8 cellular contexts compared by ENCODE assay signal in the genomic region with DNA sequence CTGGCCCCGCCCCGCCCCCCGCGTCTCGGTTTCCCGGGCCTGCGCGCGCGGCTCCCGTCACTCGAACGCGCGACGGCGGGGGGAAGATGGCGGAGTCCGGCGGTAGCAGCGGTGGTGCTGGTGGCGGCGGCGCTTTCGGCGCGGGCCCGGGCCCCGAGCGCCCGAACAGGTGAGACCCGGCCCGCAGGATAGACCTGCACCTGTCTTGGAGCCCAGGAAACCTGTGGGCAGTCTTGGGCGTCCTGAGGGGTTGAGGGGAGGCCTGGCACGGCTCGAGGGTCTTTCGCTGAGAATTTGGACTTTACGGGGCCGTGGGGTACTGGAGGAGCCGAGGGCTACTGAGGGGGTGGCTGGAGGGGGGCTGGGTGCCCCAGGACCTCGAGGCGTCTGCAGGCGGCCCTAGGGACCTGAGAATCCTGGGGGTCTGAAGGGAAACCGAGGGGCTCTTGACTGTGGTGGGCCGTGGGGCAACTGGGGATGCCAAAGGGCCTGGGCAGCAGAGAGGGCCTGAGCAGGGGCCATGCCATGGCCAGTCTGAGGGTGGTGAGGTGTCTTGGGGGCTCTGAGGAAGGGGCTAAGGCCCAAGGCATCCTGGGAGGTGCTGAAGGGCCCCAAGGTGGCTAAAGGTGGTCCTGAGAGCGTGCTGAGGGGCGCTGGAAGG. TPM values are rescaled to one million over a fixed set of nuclear protein-coding genes. Genes with fewer than 3 reads are reported as not detected.
DNase-seq lines count a peak whose midpoint lies in the region; ATAC-seq, FAIRE-seq and TF ChIP-seq lines count a peak whose summit lies in the region.

A gene with protein sequence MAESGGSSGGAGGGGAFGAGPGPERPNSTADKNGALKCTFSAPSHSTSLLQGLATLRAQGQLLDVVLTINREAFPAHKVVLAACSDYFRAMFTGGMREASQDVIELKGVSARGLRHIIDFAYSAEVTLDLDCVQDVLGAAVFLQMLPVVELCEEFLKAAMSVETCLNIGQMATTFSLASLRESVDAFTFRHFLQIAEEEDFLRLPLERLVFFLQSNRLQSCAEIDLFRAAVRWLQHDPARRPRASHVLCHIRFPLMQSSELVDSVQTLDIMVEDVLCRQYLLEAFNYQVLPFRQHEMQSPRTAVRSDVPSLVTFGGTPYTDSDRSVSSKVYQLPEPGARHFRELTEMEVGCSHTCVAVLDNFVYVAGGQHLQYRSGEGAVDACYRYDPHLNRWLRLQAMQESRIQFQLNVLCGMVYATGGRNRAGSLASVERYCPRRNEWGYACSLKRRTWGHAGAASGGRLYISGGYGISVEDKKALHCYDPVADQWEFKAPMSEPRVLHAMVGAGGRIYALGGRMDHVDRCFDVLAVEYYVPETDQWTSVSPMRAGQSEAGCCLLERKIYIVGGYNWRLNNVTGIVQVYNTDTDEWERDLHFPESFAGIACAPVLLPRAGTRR (plus strand): TSS at position 60 of the 661 bp plus-strand sequence. CDS start 27 bp downstream, at position 87.

- peaks cover 12% of the 10 kb centered on the region for H3K79me1 ChIP-seq in mesenchymal stem cell (replicated peaks; ENCODE audit: low read length, poor library complexity, severe bottlenecking)

- H3K4me1 ChIP-seq in heart left ventricle (peaks cover 0 to 28% (median 4%) of the 10 kb centered on the region in 12 donors), mesenchymal stem cell (ENCODE audit: control insufficient read depth, insufficient read depth, low read depth, low read length) (peaks cover 17% of the 10 kb centered on the region)

- peak within 1 kb of the TSS; percentile 62 for H4K91ac ChIP-seq in mesenchymal stem cell (ENCODE audit: low read length)

- H3K36me3 ChIP-seq in heart left ventricle (no peaks in the 10 kb centered on the region), mesenchymal stem cell (ENCODE audit: control insufficient read depth in 1 of 2, insufficient read depth in 2 of 2, low read depth in 1 of 2, low read length in 2 of 2) (no peaks in the 10 kb centered on the region)

- peak within 1 kb of the TSS in 1 of 2 experiments; percentile 86 for H3K23ac ChIP-seq in mesenchymal stem cell (ENCODE audit: low read length in 2 of 2)

- H3K27ac ChIP-seq in heart left ventricle: peak within 1 kb of the TSS; percentile 57 to 92 (median 78)
- H3K27ac ChIP-seq in mesenchymal stem cell (ENCODE audit: low read length, poor library complexity, severe bottlenecking): no peak within 1 kb of the TSS

- H2BK5ac ChIP-seq in mesenchymal stem cell (ENCODE audit: low read depth, low read length, poor library complexity, severe bottlenecking): no peak within 1 kb of the TSS

- peak within 1 kb of the TSS; percentile 59 to 70 for H2BK12ac ChIP-seq in mesenchymal stem cell (ENCODE audit: low read length in 2 of 2)

- H3K18ac ChIP-seq in mesenchymal stem cell (ENCODE audit: low read depth in 1 of 2, low read length in 2 of 2): peak within 1 kb of the TSS; percentile 74 to 83

- H3K4me3 ChIP-seq in heart left ventricle (peak within 1 kb of the TSS; percentile 47 to 92 (median 77)), astrocyte of the cerebellum (ENCODE audit: low read depth, low read length) (peak within 1 kb of the TSS; percentile 82), mesenchymal stem cell (ENCODE audit: insufficient read depth in 1 of 2, low read depth in 1 of 2, low read length in 2 of 2) (peak within 1 kb of the TSS; percentile 73 to 91)

- H3K9me3 ChIP-seq in heart left ventricle: no peaks in the 10 kb centered on the region
- H3K9me3 ChIP-seq in mesenchymal stem cell (ENCODE audit: control insufficient read depth, low read length): no peaks in the 10 kb centered on the region

- peak within 1 kb of the TSS in 1 of 2 experiments; percentile 23 for H3K14ac ChIP-seq in mesenchymal stem cell (ENCODE audit: low read length in 2 of 2)

- H2AFZ ChIP-seq in mesenchymal stem cell (ENCODE audit: low read depth, low read length): peak within 1 kb of the TSS; percentile 20

- peak in 1 of 2 donors; percentile 52 for TF ChIP-seq POLR2A in heart left ventricle (IDR thresholded peaks at IDR 0.05)

- peak within 1 kb of the TSS; percentile 90 for H3K9ac ChIP-seq in mesenchymal stem cell (ENCODE audit: low read length)

- H3K4ac ChIP-seq in mesenchymal stem cell (ENCODE audit: low read depth in 1 of 2, low read length in 2 of 2): peak within 1 kb of the TSS; percentile 73 to 86

- TF ChIP-seq CTCF in heart left ventricle (IDR thresholded peaks at IDR 0.05): no peak
- TF ChIP-seq CTCF in astrocyte of the cerebellum (IDR thresholded peaks at IDR 0.05; ENCODE audit: low read depth, low read length, missing control alignments): no peak

- peak within 1 kb of the TSS; percentile 62 for H2BK15ac ChIP-seq in mesenchymal stem cell (ENCODE audit: low read depth, poor library complexity, severe bottlenecking)

- H2AK5ac ChIP-seq in mesenchymal stem cell (ENCODE audit: low read length, severe bottlenecking): no peak within 1 kb of the TSS

- H2BK120ac ChIP-seq in mesenchymal stem cell (ENCODE audit: low read depth, low read length): peak within 1 kb of the TSS; percentile 39

- in situ Hi-C loops in astrocyte of the cerebellum (cut with HindIII; ENCODE audit: low sequenced_read_pairs): no loop called here

- H3K27me3 ChIP-seq in heart left ventricle: no peaks in the 10 kb centered on the region
- H3K27me3 ChIP-seq in mesenchymal stem cell (ENCODE audit: control insufficient read depth in 1 of 2, insufficient read depth in 1 of 2, low read length in 2 of 2): peaks cover 0 to 5% of the 10 kb centered on the region in 2 experiments

- ATAC-seq in heart left ventricle (no peak), left cardiac atrium (no peak), HG03039 (IDR thresholded peaks at IDR 0.05; ENCODE audit: unreplicated experiment) (no peak)

- intact Hi-C loops in heart left ventricle (cut with DNase I): loop anchor here in 2 of 10 donors (5.0 kb wide), 1 partner anchor 45 kb away; a partner anchor contains a TSS
- intact Hi-C loops in left cardiac atrium (cut with DNase I): no loop called here

- no peak for FAIRE-seq in urothelium cell line (lab: Jason Lieb, UNC)

- H3K4me2 ChIP-seq in mesenchymal stem cell (ENCODE audit: low read length, poor library complexity, severe bottlenecking): peak within 1 kb of the TSS; percentile 92

- H4K8ac ChIP-seq in mesenchymal stem cell (ENCODE audit: low read length): peak within 1 kb of the TSS; percentile 94

- DNase-seq in heart left ventricle: peak in 1 of 5 donors; percentile 40
- no peak for DNase-seq in left cardiac atrium
- DNase-seq in astrocyte of the cerebellum (ENCODE audit: low read depth): no peak
- no peak for DNase-seq in mesenchymal stem cell
- DNase-seq in ureter (ENCODE audit: low spot score): no peak
- DNase-seq in hippocampal formation (lab: John Stamatoyannopoulos, UW): no peak
- DNase-seq in urothelium cell line (ENCODE audit: low spot score): no peak

- 8 to 23% (median 11%) methylated on average over 14 to 47 of the region's 47 CpGs for whole genome bisulfite sequencing in heart left ventricle, 4 donors
- WGBS in mesenchymal stem cell: 7% methylated on average over 47 of the region's 47 CpGs

RNA-seq across cellular contexts. Expression of the gene that starts here (rescaled TPM):
- 10 to 100 TPM in 1 of 9 donors, 1 to 10 TPM in 8; 4.6 to 11.4 (median 6.8) TPM for total RNA-seq in heart left ventricle
- polyA plus RNA-seq in heart left ventricle: 1 to 10 TPM; 2.8 to 4.9 TPM
- total RNA-seq in left cardiac atrium: 10 to 100 TPM in 1 of 2 donors, 1 to 10 TPM in 1; 7.8 to 10.2 TPM
- polyA plus RNA-seq in mesenchymal stem cell (2013, experiment 1 of 2): 2.6 TPM
- 2.9 TPM for polyA plus RNA-seq in mesenchymal stem cell (2013, experiment 2 of 2)
- total RNA-seq in ureter: 14.9 TPM
